ENCODE assay signal across 12 cellular contexts in the genomic region with DNA sequence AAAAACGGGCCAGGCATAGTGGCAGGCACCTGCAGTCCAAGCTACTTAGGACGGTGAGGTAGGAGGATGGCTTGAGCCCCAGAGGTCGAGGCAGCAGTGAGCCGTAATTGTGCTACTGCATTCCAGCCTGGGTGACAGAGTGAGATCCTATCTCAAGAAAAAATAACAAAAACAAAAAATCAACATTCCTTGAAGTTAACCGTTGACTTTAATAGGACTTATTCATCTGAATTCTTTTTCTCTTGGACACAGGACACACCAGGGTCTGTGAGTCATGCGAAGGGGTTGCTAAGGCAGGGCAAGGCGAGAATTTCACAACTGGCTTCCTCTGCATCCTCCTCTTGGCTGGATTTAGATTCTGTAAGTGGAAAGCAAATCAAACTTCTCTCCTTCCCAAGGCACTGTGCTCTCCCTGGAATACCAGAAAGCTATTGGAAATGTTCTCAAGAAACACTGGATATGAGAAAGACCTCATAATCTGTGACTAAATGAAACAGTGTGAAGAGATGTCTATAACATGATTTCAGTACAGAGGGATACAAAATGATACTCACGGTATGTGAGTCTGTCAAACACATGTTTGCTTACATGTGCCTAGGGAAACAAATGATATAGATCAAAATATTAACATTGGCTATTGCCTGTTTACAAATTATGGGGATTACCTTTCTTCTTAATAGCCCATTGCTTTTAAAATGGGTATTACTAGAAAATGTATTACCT.
A peak's percentile ranks its signal among the peaks of the same experiment; 100 is the strongest.
DNase-seq lines count a peak whose midpoint lies in the region; ATAC-seq, FAIRE-seq and TF ChIP-seq lines count a peak whose summit lies in the region.
"Had no signal": no experiment of that assay in that cellular context is flagged by ENCODE, and none has a peak within 500 bp of the region (broad histone marks: within the 10 kb centered on the region; RNA-seq: fewer than 3 reads in every experiment).

No MANE protein-coding gene starts in this region.

- no peak overlapping the region for H3K4me3 ChIP-seq in epithelial cell of esophagus (ENCODE audit: low read length)
- H3K4me3 ChIP-seq: neural progenitor cell had no signal

- FAIRE-seq in GM12891 (lab: Jason Lieb, UNC), result no peak
- FAIRE-seq: TTC549 had no signal

- no peak for TF ChIP-seq CTCF in epithelial cell of esophagus (IDR thresholded peaks at IDR 0.05; ENCODE audit: insufficient read depth, low read depth, low read length, missing control alignments)

- no peak for ATAC-seq in GM21528 (IDR thresholded peaks at IDR 0.05; ENCODE audit: low FRiP score, unreplicated experiment)
- no peak for ATAC-seq in HG03460 (IDR thresholded peaks at IDR 0.05; ENCODE audit: unreplicated experiment)

- DNase-seq in GM03348 (ENCODE audit: low spot score) (peak; percentile 85), NOMO-1 (lab: John Stamatoyannopoulos, UW; ENCODE audit: unreplicated experiment in 2 of 2) (peak; percentile 34 to 52), epithelial cell of esophagus (ENCODE audit: low read depth) (peak; percentile 91), renal cortical epithelial cell (ENCODE audit: low read depth) (peak; percentile 99), mucosa of gallbladder (ENCODE audit: low spot score) (no peak), GM12891 (ENCODE audit: insufficient read length, low spot score) (no peak)
- DNase-seq: glutamatergic neuron, NCI-H446 had no signal

- no peak for TF ChIP-seq POLR2A in GM12891 (IDR thresholded peaks at IDR 0.05; ENCODE audit: low read depth, low read length)

TF ChIP-seq in GM12891, 5 proteins besides CTCF, POLR2A, EP300 and RAD21:
- TF ChIP-seq SPI1 (IDR thresholded peaks at IDR 0.05; ENCODE audit: low read depth, low read length) (no peak), PAX5 (IDR thresholded peaks at IDR 0.05; ENCODE audit: insufficient read depth, low read length, severe bottlenecking) (no peak), POLR2AphosphoS5 (IDR thresholded peaks at IDR 0.05; ENCODE audit: low read depth, low read length) (no peak), POU2F2 (IDR thresholded peaks at IDR 0.05; ENCODE audit: low read depth, low read length) (no peak), TAF1 (IDR thresholded peaks at IDR 0.05; ENCODE audit: low read depth, low read length) (no peak)

Comparison
In these comparisons a context has a peak if more than half of its experiments do, and no peak if none do; other contexts are left out.
1. DNase-seq: peak in GM03348 (single experiment), NOMO-1 (2 of 2), epithelial cell of esophagus (single experiment) and renal cortical epithelial cell (single experiment); none in mucosa of gallbladder (single experiment) and GM12891 (single experiment).